In genomic region chr3:161203485-161204098, GRCh38 we compare ENCODE assay signal across 17 cellular contexts. TPM values are rescaled to one million over a fixed set of nuclear protein-coding genes. Genes with fewer than 3 reads are reported as not detected.
DNase-seq lines count a peak whose midpoint lies in the region; ATAC-seq and TF ChIP-seq lines count a peak whose summit lies in the region.
"Had no signal": no experiment of that assay in that cellular context is flagged by ENCODE, and none has a peak within 500 bp of the region (broad histone marks: within the 10 kb centered on the region; RNA-seq: fewer than 3 reads in every experiment).

No MANE protein-coding gene starts in this region.

- no peak overlapping the region for H3K4me3 ChIP-seq in esophagus squamous epithelium
- H3K4me3 ChIP-seq: stomach had no signal

- DNase-seq in NCI-H2107 (lab: John Stamatoyannopoulos, UW) (no peak), GM19238 (ENCODE audit: insufficient read length, low spot score) (no peak), esophagus squamous epithelium (lab: John Stamatoyannopoulos, UW) (no peak), NCI-H187 treated with DMSO at 0.1 percent for 48 hours (lab: John Stamatoyannopoulos, UW) (no peak)
- DNase-seq: activated CD8-positive, alpha-beta memory T cell treated with anti-CD3 and anti-CD28 coated beads, Interleukin-2, amount 10 ng/mL, durations not matched to agents 7 days and 5 days; activated gamma-delta T cell; midbrain; NCI-H1417; NK-92 treated with Interleukin-12 subunit alpha and Interleukin-12 subunit beta, amount 100 ng/mL, for 24 hours; retina; stimulated activated CD4-positive, alpha-beta T cell treated with anti-CD3 and anti-CD28 coated beads, Interleukin-15, amount 100 ng/mL, for 24 hours; stomach had no signal

- H3K9me3 ChIP-seq in esophagus squamous epithelium: no peaks in the 10 kb centered on the region
- H3K9me3 ChIP-seq: stomach had no signal

- WGBS in esophagus squamous epithelium, 2 donors: 73 to 89% methylated on average over 4 of the region's 4 CpGs

- no peak overlapping the region for H3K27ac ChIP-seq in esophagus squamous epithelium
- H3K27ac ChIP-seq: C4-2B, stomach had no signal

- no peaks in the 10 kb centered on the region for H3K27me3 ChIP-seq in esophagus squamous epithelium
- H3K27me3 ChIP-seq: stomach had no signal

- no peaks in the 10 kb centered on the region for H3K4me1 ChIP-seq in esophagus squamous epithelium
- H3K4me1 ChIP-seq: stomach had no signal

- no peak for TF ChIP-seq POLR2A in esophagus squamous epithelium (IDR thresholded peaks at IDR 0.05)

- TF ChIP-seq CTCF in esophagus squamous epithelium (IDR thresholded peaks at IDR 0.05): no peak

- ATAC-seq in GM18517 (IDR thresholded peaks at IDR 0.05; ENCODE audit: unreplicated experiment) (peak; percentile 95), GM21367 (IDR thresholded peaks at IDR 0.05; ENCODE audit: unreplicated experiment) (peak; percentile 54), HG02870 (IDR thresholded peaks at IDR 0.05; ENCODE audit: unreplicated experiment) (peak; percentile 74), HG03378 (IDR thresholded peaks at IDR 0.05; ENCODE audit: unreplicated experiment) (peak; percentile 91)
- ATAC-seq: activated CD8-positive, alpha-beta memory T cell treated with anti-CD3 and anti-CD28 coated beads, Interleukin-2, amount 10 ng/mL, durations not matched to agents 7 days and 5 days had no signal

- intact Hi-C loops in esophagus squamous epithelium (cut with DNase I): no loop called here

- H3K36me3 ChIP-seq in esophagus squamous epithelium: no peaks in the 10 kb centered on the region
- H3K36me3 ChIP-seq: stomach had no signal

RNA-seq across cellular contexts. Expression of gene NMD3, which starts 17.5 kb away (rescaled TPM):
- 10 to 100 TPM; 24.5 to 56.1 (median 38.3) TPM for total RNA-seq in esophagus squamous epithelium
